ENCODE assay signal across 9 cellular contexts in the genomic region with DNA sequence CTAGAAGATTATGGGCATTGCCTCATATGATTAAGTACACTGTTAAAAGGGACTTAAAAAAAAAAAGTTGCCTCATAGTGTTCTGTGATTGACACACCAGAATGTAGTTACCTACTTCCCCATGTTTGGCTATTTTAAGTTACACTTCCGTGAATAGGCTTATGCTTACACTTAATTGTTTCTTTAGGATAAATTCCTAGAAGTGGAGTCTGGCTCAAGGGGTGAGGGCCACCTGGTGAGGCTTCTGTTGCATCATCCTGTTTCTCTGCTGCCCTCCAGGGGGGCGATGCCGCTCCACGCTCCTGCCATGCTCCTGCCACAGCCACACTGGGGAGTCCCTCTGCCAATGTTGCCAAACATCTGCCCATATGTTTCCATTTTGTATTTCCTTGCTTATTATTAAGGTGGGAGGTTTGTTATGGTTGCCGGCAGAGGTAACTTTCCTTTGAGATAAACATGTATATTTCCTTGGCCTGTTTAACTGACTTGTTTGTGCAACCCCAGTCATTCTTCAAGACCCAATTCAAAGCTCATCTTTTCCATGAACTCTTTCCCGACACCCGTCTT.
DNase-seq lines count a peak whose midpoint lies in the region; ATAC-seq and TF ChIP-seq lines count a peak whose summit lies in the region.
"Had no signal": no experiment of that assay in that cellular context is flagged by ENCODE, and none has a peak within 500 bp of the region (broad histone marks: within the 10 kb centered on the region; RNA-seq: fewer than 3 reads in every experiment).

No MANE protein-coding gene starts in this region.

- H3K9me2 ChIP-seq in Loucy (replicated peaks; ENCODE audit: low read depth, low read length), result no peaks in the 10 kb centered on the region
- no peaks in the 10 kb centered on the region for H3K9me2 ChIP-seq in Karpas-422 (replicated peaks; ENCODE audit: insufficient read depth, low read length)

- DNase-seq in EH (ENCODE audit: low read depth), result peak; percentile 54
- no peak for DNase-seq in activated T-helper 1 cell treated with anti-CD3 and anti-CD28 coated beads, Interleukin-12 subunit alpha, Interleukin-12 subunit beta, Interleukin-2, Interleukin-4 antibody, amounts not matched to agents 30 ng/mL and 10 ng/mL and 1 ng/mL, durations not matched to agents 14 hours and 24 hours and 36 hours (ENCODE audit: low spot score)
- no peak for DNase-seq in natural killer cell treated with Interleukin-12 subunit alpha and Interleukin-12 subunit beta and Interleukin-15 and Interleukin-18, amount 100 ng/mL, for 72 hours (ENCODE audit: low spot score)
- no peak for DNase-seq in Karpas-422
- DNase-seq in suprapubic skin (ENCODE audit: low spot score in 2 of 2), result no peak

- H3K4me3 Mint-ChIP-seq in activated T-helper 1 cell treated with anti-CD3 and anti-CD28 coated beads, Interleukin-12 subunit alpha, Interleukin-12 subunit beta, Interleukin-2, Interleukin-4 antibody, amounts not matched to agents 30 ng/mL and 10 ng/mL and 1 ng/mL, durations not matched to agents 14 hours and 24 hours and 36 hours, result peak overlapping the region; percentile 20
- peak overlapping the region; percentile 61 for H3K4me3 Mint-ChIP-seq in natural killer cell treated with Interleukin-12 subunit alpha and Interleukin-12 subunit beta and Interleukin-15 and Interleukin-18, amount 100 ng/mL, for 72 hours

- H3K79me2 ChIP-seq in Loucy (ENCODE audit: insufficient read depth, low read length) (peaks cover 38% of the 10 kb centered on the region), Karpas-422 (ENCODE audit: low read length) (no peaks in the 10 kb centered on the region)

- H3K4me3 ChIP-seq in Loucy (ENCODE audit: low read length, poor library complexity, severe bottlenecking) (no peak overlapping the region), Karpas-422 (ENCODE audit: low read length) (no peak overlapping the region), suprapubic skin (no peak overlapping the region)
- H3K4me3 ChIP-seq: thoracic aorta had no signal

- peak overlapping the region; percentile 83 for H3K27ac Mint-ChIP-seq in activated T-helper 1 cell treated with anti-CD3 and anti-CD28 coated beads, Interleukin-12 subunit alpha, Interleukin-12 subunit beta, Interleukin-2, Interleukin-4 antibody, amounts not matched to agents 30 ng/mL and 10 ng/mL and 1 ng/mL, durations not matched to agents 14 hours and 24 hours and 36 hours
- H3K27ac Mint-ChIP-seq in natural killer cell treated with Interleukin-12 subunit alpha and Interleukin-12 subunit beta and Interleukin-15 and Interleukin-18, amount 100 ng/mL, for 72 hours, result peak overlapping the region; percentile 80 to 85

- H2AFZ ChIP-seq in Loucy (ENCODE audit: low read length) (no peak overlapping the region), Karpas-422 (ENCODE audit: low read length) (no peak overlapping the region)

- no peaks in the 10 kb centered on the region for H3K36me3 ChIP-seq in Loucy (ENCODE audit: insufficient read depth, low read length)
- no peaks in the 10 kb centered on the region for H3K36me3 ChIP-seq in Karpas-422 (ENCODE audit: insufficient read depth, low read length)
- H3K36me3 ChIP-seq in suprapubic skin, result no peaks in the 10 kb centered on the region
- H3K36me3 ChIP-seq: thoracic aorta had no signal

- TF ChIP-seq EP300 in suprapubic skin (IDR thresholded peaks at IDR 0.05), result no peak

- intact Hi-C loops in activated T-helper 1 cell treated with anti-CD3 and anti-CD28 coated beads, Interleukin-12 subunit alpha, Interleukin-12 subunit beta, Interleukin-2, Interleukin-4 antibody, amounts not matched to agents 30 ng/mL and 10 ng/mL and 1 ng/mL, durations not matched to agents 14 hours and 24 hours and 36 hours (cut with micrococcal nuclease), result loop anchor here (1.0 to 5.0 kb wide), 2 partner anchors 15 to 73 kb away; no protein-coding TSS in a partner anchor

- no peaks in the 10 kb centered on the region for H3K9me3 Mint-ChIP-seq in activated T-helper 1 cell treated with anti-CD3 and anti-CD28 coated beads, Interleukin-12 subunit alpha, Interleukin-12 subunit beta, Interleukin-2, Interleukin-4 antibody, amounts not matched to agents 30 ng/mL and 10 ng/mL and 1 ng/mL, durations not matched to agents 14 hours and 24 hours and 36 hours
- no peaks in the 10 kb centered on the region for H3K9me3 Mint-ChIP-seq in natural killer cell treated with Interleukin-12 subunit alpha and Interleukin-12 subunit beta and Interleukin-15 and Interleukin-18, amount 100 ng/mL, for 72 hours

- no peak overlapping the region for H3K9ac ChIP-seq in Loucy (ENCODE audit: low read depth, low read length, poor library complexity, severe bottlenecking)
- no peak overlapping the region for H3K9ac ChIP-seq in Karpas-422 (ENCODE audit: low read length)

- ATAC-seq in natural killer cell treated with Interleukin-12 subunit alpha and Interleukin-12 subunit beta and Interleukin-15 and Interleukin-18, amount 100 ng/mL, for 72 hours, result peak in 1 of 2 donors; percentile 73
- no peak for ATAC-seq in HG02759 (IDR thresholded peaks at IDR 0.05; ENCODE audit: unreplicated experiment)
- no peak for ATAC-seq in GM21723 (IDR thresholded peaks at IDR 0.05; ENCODE audit: unreplicated experiment)

- 69% methylated on average over 7 of the region's 7 CpGs for WGBS in suprapubic skin

- TF ChIP-seq POLR2A in suprapubic skin (IDR thresholded peaks at IDR 0.05), result no peak

- no peak overlapping the region for H3K27ac ChIP-seq in Karpas-422 (ENCODE audit: low read length)
- H3K27ac ChIP-seq in suprapubic skin, result no peak overlapping the region

- H4K20me1 ChIP-seq in Loucy (ENCODE audit: insufficient read depth, low read length, poor library complexity, severe bottlenecking), result no peaks in the 10 kb centered on the region
- no peaks in the 10 kb centered on the region for H4K20me1 ChIP-seq in Karpas-422 (ENCODE audit: insufficient read depth, low read depth, low read length)

- TF ChIP-seq CTCF in Loucy (conservative IDR thresholded peaks at IDR 0.05; ENCODE audit: low read length), result peak; percentile 42
- no peak for TF ChIP-seq CTCF in suprapubic skin (IDR thresholded peaks at IDR 0.05)

- H3K9me3 ChIP-seq in Loucy (ENCODE audit: insufficient read depth, low read depth, low read length) (no peaks in the 10 kb centered on the region), Karpas-422 (ENCODE audit: low read length) (no peaks in the 10 kb centered on the region), suprapubic skin (no peaks in the 10 kb centered on the region)
- H3K9me3 ChIP-seq: thoracic aorta had no signal

- H3K4me2 ChIP-seq in Loucy (ENCODE audit: low read depth, low read length, poor library complexity, severe bottlenecking), result no peak overlapping the region
- no peak overlapping the region for H3K4me2 ChIP-seq in Karpas-422 (ENCODE audit: low read depth, low read length, poor library complexity, severe bottlenecking)

- H3K27me3 Mint-ChIP-seq in activated T-helper 1 cell treated with anti-CD3 and anti-CD28 coated beads, Interleukin-12 subunit alpha, Interleukin-12 subunit beta, Interleukin-2, Interleukin-4 antibody, amounts not matched to agents 30 ng/mL and 10 ng/mL and 1 ng/mL, durations not matched to agents 14 hours and 24 hours and 36 hours (ENCODE audit: insufficient read depth), result no peaks in the 10 kb centered on the region
- H3K27me3 Mint-ChIP-seq in natural killer cell treated with Interleukin-12 subunit alpha and Interleukin-12 subunit beta and Interleukin-15 and Interleukin-18, amount 100 ng/mL, for 72 hours, result no peaks in the 10 kb centered on the region

- H3K27me3 ChIP-seq in Loucy (ENCODE audit: insufficient read depth, low read length, poor library complexity, severe bottlenecking) (no peaks in the 10 kb centered on the region), Karpas-422 (ENCODE audit: low read length) (no peaks in the 10 kb centered on the region), suprapubic skin (no peaks in the 10 kb centered on the region)

- H3K4me1 ChIP-seq in Loucy (ENCODE audit: insufficient read depth, low read length, poor library complexity, severe bottlenecking), result peaks cover 52% of the 10 kb centered on the region
- no peaks in the 10 kb centered on the region for H3K4me1 ChIP-seq in Karpas-422 (ENCODE audit: low read length)
- H3K4me1 ChIP-seq in suprapubic skin, result peaks cover 40% of the 10 kb centered on the region

- peaks cover 6% of the 10 kb centered on the region for H3K36me3 Mint-ChIP-seq in activated T-helper 1 cell treated with anti-CD3 and anti-CD28 coated beads, Interleukin-12 subunit alpha, Interleukin-12 subunit beta, Interleukin-2, Interleukin-4 antibody, amounts not matched to agents 30 ng/mL and 10 ng/mL and 1 ng/mL, durations not matched to agents 14 hours and 24 hours and 36 hours (ENCODE audit: low read depth)
- no peaks in the 10 kb centered on the region for H3K36me3 Mint-ChIP-seq in natural killer cell treated with Interleukin-12 subunit alpha and Interleukin-12 subunit beta and Interleukin-15 and Interleukin-18, amount 100 ng/mL, for 72 hours

- H3F3A ChIP-seq in Loucy (ENCODE audit: low read depth), result no peaks in the 10 kb centered on the region

- peaks cover 87% of the 10 kb centered on the region for H3K4me1 Mint-ChIP-seq in activated T-helper 1 cell treated with anti-CD3 and anti-CD28 coated beads, Interleukin-12 subunit alpha, Interleukin-12 subunit beta, Interleukin-2, Interleukin-4 antibody, amounts not matched to agents 30 ng/mL and 10 ng/mL and 1 ng/mL, durations not matched to agents 14 hours and 24 hours and 36 hours (ENCODE audit: low read depth)
- H3K4me1 Mint-ChIP-seq in natural killer cell treated with Interleukin-12 subunit alpha and Interleukin-12 subunit beta and Interleukin-15 and Interleukin-18, amount 100 ng/mL, for 72 hours (ENCODE audit: low read depth in 2 of 2), result peaks cover 48 to 54% of the 10 kb centered on the region in 2 donors
